ENCODE assay signal across 1 cellular context in genomic region chr16:23452572-23453337, GRCh38.
TF ChIP-seq lines count a peak whose summit lies in the region.

COG7 (minus strand) TSS chr16:23453189; CDS start chr16:23452994, 195 bp downstream.

TF ChIP-seq in HepG2, 621 proteins besides CTCF, POLR2A, EP300 and RAD21 (continued from another document and continues in another):
- TF ChIP-seq HMGXB3 (CRISPR knock-in tag; IDR thresholded peaks at IDR 0.05; ENCODE audit: borderline replicate concordance) (peak; percentile 93), STAG1 (CRISPR knock-in tag; IDR thresholded peaks at IDR 0.05) (no peak; the same call in 1 of the 2 replicates), RCOR2 (CRISPR knock-in tag; IDR thresholded peaks at IDR 0.05) (peak; percentile 64; the same call in 1 of the 2 replicates), RARA (CRISPR knock-in tag; IDR thresholded peaks at IDR 0.05) (peak; percentile 63), SRY (CRISPR knock-in tag; IDR thresholded peaks at IDR 0.05) (peak; percentile 98), MZF1 (CRISPR knock-in tag; IDR thresholded peaks at IDR 0.05; ENCODE audit: borderline replicate concordance) (no peak; the same call in 1 of the 2 replicates), ATM (IDR thresholded peaks at IDR 0.05; ENCODE audit: borderline replicate concordance) (no peak), PAWR (CRISPR knock-in tag; IDR thresholded peaks at IDR 0.05; ENCODE audit: borderline replicate concordance) (no peak), ZMYM4 (CRISPR knock-in tag; IDR thresholded peaks at IDR 0.05) (peak; percentile 83), PRMT3 (CRISPR knock-in tag; IDR thresholded peaks at IDR 0.05; ENCODE audit: borderline replicate concordance, low read depth) (0 out of 2 replicates have a peak, but pooled peaks have one; percentile 80), ZBTB49 (CRISPR knock-in tag; IDR thresholded peaks at IDR 0.05; ENCODE audit: borderline replicate concordance) (peak; percentile 82; the same call in 1 of the 2 replicates), ZNF235 (CRISPR knock-in tag; IDR thresholded peaks at IDR 0.05; ENCODE audit: borderline replicate concordance) (peak; percentile 86), SOX6 (IDR thresholded peaks at IDR 0.05) (no peak), SOX6 (CRISPR knock-in tag; IDR thresholded peaks at IDR 0.05) (peak; percentile 72), ZNF574 (CRISPR knock-in tag; IDR thresholded peaks at IDR 0.05) (peak; percentile 92), POGZ (CRISPR knock-in tag; IDR thresholded peaks at IDR 0.05) (peak; percentile 84; the same call in 1 of the 2 replicates), NFE2L1 (CRISPR knock-in tag; IDR thresholded peaks at IDR 0.05; ENCODE audit: borderline replicate concordance) (peak; percentile 60; the same call in 1 of the 2 replicates), SMAD9 (CRISPR knock-in tag; IDR thresholded peaks at IDR 0.05) (peak; percentile 18; the same call in 1 of the 2 replicates), HDAC2 (CRISPR knock-in tag; IDR thresholded peaks at IDR 0.05) (peak; percentile 82; the same call in 1 of the 2 replicates), ZNF329 (CRISPR knock-in tag; IDR thresholded peaks at IDR 0.05; ENCODE audit: low read depth) (0 out of 2 replicates have a peak, but pooled peaks have one; percentile 24), SMC3 (IDR thresholded peaks at IDR 0.05; ENCODE audit: low read length) (0 out of 2 replicates have a peak, but pooled peaks have one; percentile 3), CC2D1A (CRISPR knock-in tag; IDR thresholded peaks at IDR 0.05) (peak; percentile 73; the same call in 1 of the 2 replicates), FOXK1 (CRISPR knock-in tag; IDR thresholded peaks at IDR 0.05; ENCODE audit: borderline replicate concordance, low read depth) (peak; percentile 71; the same call in 1 of the 2 replicates), ZKSCAN5 (CRISPR knock-in tag; IDR thresholded peaks at IDR 0.05) (peak; percentile 86), IKZF4 (CRISPR knock-in tag; IDR thresholded peaks at IDR 0.05; ENCODE audit: borderline replicate concordance, low read depth, not compliant biosample characterization) (peak; percentile 96), TBX2 (CRISPR knock-in tag; IDR thresholded peaks at IDR 0.05; ENCODE audit: borderline replicate concordance) (peak; percentile 93), YY1 (IDR thresholded peaks at IDR 0.05; ENCODE audit: insufficient read depth, insufficient replicate concordance, low read depth, low read length) (peak; percentile 66), ZNF619 (CRISPR knock-in tag; IDR thresholded peaks at IDR 0.05) (peak; percentile 89), ZNF530 (CRISPR knock-in tag; IDR thresholded peaks at IDR 0.05; ENCODE audit: low read depth) (peak; percentile 86; the same call in 1 of the 2 replicates), ZNF275 (CRISPR knock-in tag; IDR thresholded peaks at IDR 0.05; ENCODE audit: borderline replicate concordance) (peak; percentile 90), AKAP8 (CRISPR knock-in tag; IDR thresholded peaks at IDR 0.05) (peak; percentile 91), ZNF569 (CRISPR knock-in tag; IDR thresholded peaks at IDR 0.05; ENCODE audit: borderline replicate concordance) (no peak), ZBTB38 (CRISPR knock-in tag; IDR thresholded peaks at IDR 0.05) (peak; percentile 93), SRSF1 (optimal IDR thresholded peaks at IDR 0.05; ENCODE audit: low read depth, low read length) (peak; percentile 96), ZSCAN22 (CRISPR knock-in tag; IDR thresholded peaks at IDR 0.05) (peak; percentile 80; the same call in 1 of the 2 replicates), TFDP2 (CRISPR knock-in tag; IDR thresholded peaks at IDR 0.05) (peak; percentile 64), E2F5 (CRISPR knock-in tag; conservative IDR thresholded peaks at IDR 0.05) (peak; percentile 74; the same call in 1 of the 2 replicates), ERF (CRISPR knock-in tag; IDR thresholded peaks at IDR 0.05) (peak; percentile 97), ZNF883 (CRISPR knock-in tag; IDR thresholded peaks at IDR 0.05; ENCODE audit: not compliant biosample characterization) (peak; percentile 85), ZFP36L2 (CRISPR knock-in tag; IDR thresholded peaks at IDR 0.05) (0 out of 2 replicates have a peak, but pooled peaks have one; percentile 63), ZSCAN31 (CRISPR knock-in tag; IDR thresholded peaks at IDR 0.05; ENCODE audit: low read depth) (peak; percentile 97)
- TF ChIP-seq, protein P1, sequence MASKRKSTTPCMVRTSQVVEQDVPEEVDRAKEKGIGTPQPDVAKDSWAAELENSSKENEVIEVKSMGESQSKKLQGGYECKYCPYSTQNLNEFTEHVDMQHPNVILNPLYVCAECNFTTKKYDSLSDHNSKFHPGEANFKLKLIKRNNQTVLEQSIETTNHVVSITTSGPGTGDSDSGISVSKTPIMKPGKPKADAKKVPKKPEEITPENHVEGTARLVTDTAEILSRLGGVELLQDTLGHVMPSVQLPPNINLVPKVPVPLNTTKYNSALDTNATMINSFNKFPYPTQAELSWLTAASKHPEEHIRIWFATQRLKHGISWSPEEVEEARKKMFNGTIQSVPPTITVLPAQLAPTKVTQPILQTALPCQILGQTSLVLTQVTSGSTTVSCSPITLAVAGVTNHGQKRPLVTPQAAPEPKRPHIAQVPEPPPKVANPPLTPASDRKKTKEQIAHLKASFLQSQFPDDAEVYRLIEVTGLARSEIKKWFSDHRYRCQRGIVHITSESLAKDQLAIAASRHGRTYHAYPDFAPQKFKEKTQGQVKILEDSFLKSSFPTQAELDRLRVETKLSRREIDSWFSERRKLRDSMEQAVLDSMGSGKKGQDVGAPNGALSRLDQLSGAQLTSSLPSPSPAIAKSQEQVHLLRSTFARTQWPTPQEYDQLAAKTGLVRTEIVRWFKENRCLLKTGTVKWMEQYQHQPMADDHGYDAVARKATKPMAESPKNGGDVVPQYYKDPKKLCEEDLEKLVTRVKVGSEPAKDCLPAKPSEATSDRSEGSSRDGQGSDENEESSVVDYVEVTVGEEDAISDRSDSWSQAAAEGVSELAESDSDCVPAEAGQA (IDR thresholded peaks at IDR 0.05; ENCODE audit: low read depth), result peak; percentile 44
- TF ChIP-seq, protein P1 (CRISPR knock-in tag; IDR thresholded peaks at IDR 0.05; ENCODE audit: borderline replicate concordance), result peak; percentile 96; the same call in 1 of the 2 replicates
- TF ChIP-seq, protein P2, sequence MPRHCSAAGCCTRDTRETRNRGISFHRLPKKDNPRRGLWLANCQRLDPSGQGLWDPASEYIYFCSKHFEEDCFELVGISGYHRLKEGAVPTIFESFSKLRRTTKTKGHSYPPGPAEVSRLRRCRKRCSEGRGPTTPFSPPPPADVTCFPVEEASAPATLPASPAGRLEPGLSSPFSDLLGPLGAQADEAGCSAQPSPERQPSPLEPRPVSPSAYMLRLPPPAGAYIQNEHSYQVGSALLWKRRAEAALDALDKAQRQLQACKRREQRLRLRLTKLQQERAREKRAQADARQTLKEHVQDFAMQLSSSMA (CRISPR knock-in tag; IDR thresholded peaks at IDR 0.05), result peak; percentile 88
